8 cellular contexts compared by ENCODE assay signal in genomic region chr17:1684307-1685189, GRCh38. TPM values are rescaled to one million over a fixed set of nuclear protein-coding genes. Genes with fewer than 3 reads are reported as not detected.
DNase-seq lines count a peak whose midpoint lies in the region; ATAC-seq and TF ChIP-seq lines count a peak whose summit lies in the region.

PRPF8 (minus strand) TSS chr17:1684867; CDS start chr17:1684571, 296 bp downstream.

- no peaks in the 10 kb centered on the region for H3K9me3 ChIP-seq in gastroesophageal sphincter
- H3K9me3 ChIP-seq in neutrophil: no peaks in the 10 kb centered on the region

- peak within 1 kb of the TSS; percentile 95 for H3K4me3 Mint-ChIP-seq in activated naive CD4-positive, alpha-beta T cell treated with anti-CD3 and anti-CD28 coated beads for 36 hours

- H3K27me3 ChIP-seq in gastroesophageal sphincter (no peaks in the 10 kb centered on the region), neutrophil (no peaks in the 10 kb centered on the region)

- DNase-seq in GM03348 (ENCODE audit: low spot score): peak; percentile 99
- peak; percentile 92 for DNase-seq in HFF-Myc (ENCODE audit: extremely low read depth, low read depth)
- DNase-seq in NAMALWA (ENCODE audit: low spot score): peak; percentile 95
- peak; percentile 99 for DNase-seq in SK-N-DZ (ENCODE audit: low spot score)
- DNase-seq in activated naive CD4-positive, alpha-beta T cell treated with anti-CD3 and anti-CD28 coated beads for 36 hours: peak; percentile 99
- DNase-seq in substantia nigra (lab: John Stamatoyannopoulos, UW): peak; percentile 50 to 99 (median 95)

- TF ChIP-seq EP300 in gastroesophageal sphincter (IDR thresholded peaks at IDR 0.05): no peak

- H3K27ac ChIP-seq in gastroesophageal sphincter (peak within 1 kb of the TSS; percentile 66 to 95 (median 94)), neutrophil (peak within 1 kb of the TSS; percentile 95), substantia nigra (ENCODE audit: low read depth, low read length, poor library complexity, severe bottlenecking) (peak within 1 kb of the TSS; percentile 84)

- no peaks in the 10 kb centered on the region for H3K9me3 Mint-ChIP-seq in activated naive CD4-positive, alpha-beta T cell treated with anti-CD3 and anti-CD28 coated beads for 36 hours

- TF ChIP-seq POLR2A in gastroesophageal sphincter (IDR thresholded peaks at IDR 0.05): peak; percentile 90 to 95

- H3K36me3 Mint-ChIP-seq in activated naive CD4-positive, alpha-beta T cell treated with anti-CD3 and anti-CD28 coated beads for 36 hours (ENCODE audit: low read depth): peaks cover 39% of the 10 kb centered on the region

- H3K27ac Mint-ChIP-seq in activated naive CD4-positive, alpha-beta T cell treated with anti-CD3 and anti-CD28 coated beads for 36 hours: peak within 1 kb of the TSS; percentile 93

- WGBS in gastroesophageal sphincter (ENCODE audit: low coverage in 1 of 2), 2 donors: 0 to 1% methylated on average over 1 to 30 of the region's 74 CpGs

- TF ChIP-seq CTCF in HFF-Myc (IDR thresholded peaks at IDR 0.05; ENCODE audit: low read depth, low read length, missing control alignments): no peak
- TF ChIP-seq CTCF in gastroesophageal sphincter (IDR thresholded peaks at IDR 0.05): peak in 2 of 4 experiments; percentile 6 to 23
- TF ChIP-seq CTCF in neutrophil (IDR thresholded peaks at IDR 0.05): peak; percentile 30

- H3K27me3 Mint-ChIP-seq in activated naive CD4-positive, alpha-beta T cell treated with anti-CD3 and anti-CD28 coated beads for 36 hours (ENCODE audit: low read depth): no peaks in the 10 kb centered on the region

- ATAC-seq in gastroesophageal sphincter: peak; percentile 100

- peaks cover 31% of the 10 kb centered on the region for H3K4me1 Mint-ChIP-seq in activated naive CD4-positive, alpha-beta T cell treated with anti-CD3 and anti-CD28 coated beads for 36 hours (ENCODE audit: low read depth)

- CTCF ChIA-PET in activated naive CD4-positive, alpha-beta T cell treated with anti-CD3 and anti-CD28 coated beads for 36 hours (lab: Charles Lee): interaction anchor here (0.8 to 1.5 kb wide), 4 partner anchors 16 to 99 kb away, joined by 3 to 4 read pairs (median 3); partner anchors contain the start of gene RILP

- H3K36me3 ChIP-seq in gastroesophageal sphincter (peaks cover 0 to 40% of the 10 kb centered on the region in 2 donors), neutrophil (peaks cover 38% of the 10 kb centered on the region)

- intact Hi-C loops in activated naive CD4-positive, alpha-beta T cell treated with anti-CD3 and anti-CD28 coated beads for 36 hours (cut with micrococcal nuclease): loop anchor here (1.0 kb wide), 2 partner anchors 32 to 35 kb away; partner anchors contain the start of gene RILP

- H3K4me3 ChIP-seq in HFF-Myc (replicated peaks; ENCODE audit: low read depth, low read length) (peak within 1 kb of the TSS; percentile 86), gastroesophageal sphincter (peak within 1 kb of the TSS; percentile 60 to 73), neutrophil (ENCODE audit: low read depth in 1 of 2, low read length in 1 of 2) (peak within 1 kb of the TSS; percentile 86 to 97)

- H3K4me1 ChIP-seq in gastroesophageal sphincter (peaks cover 0 to 43% (median 18%) of the 10 kb centered on the region in 3 donors), neutrophil (ENCODE audit: control insufficient read depth in 1 of 2, insufficient read depth in 1 of 2, low read depth in 1 of 2, low read length in 1 of 2) (peaks cover 14 to 19% of the 10 kb centered on the region in 2 experiments)

RNA-seq across cellular contexts. Expression of gene PRPF8, which starts in this region (rescaled TPM):
- polyA plus RNA-seq in SK-N-DZ (2014; cell fraction: cytosol; rRNA removed): 121 and 134 TPM in 2 replicates
- polyA plus RNA-seq in SK-N-DZ (2014; cell fraction: nucleus; rRNA removed): 125 and 219 TPM in 2 replicates
- 100 to 1,000 TPM; 458 to 479 TPM for total RNA-seq in activated naive CD4-positive, alpha-beta T cell treated with anti-CD3 and anti-CD28 coated beads for 36 hours
- total RNA-seq in gastroesophageal sphincter: 100 to 1,000 TPM; 111 to 195 (median 161) TPM

Comparison
In these comparisons a context has a peak if more than half of its experiments do, and no peak if none do; other contexts are left out.
1. Peak in every context shown above with its lines: DNase-seq, ATAC-seq, H3K4me3 ChIP-seq and H3K27ac ChIP-seq.